Comparison of ENCODE assay signal across 14 cellular contexts in the genomic region with DNA sequence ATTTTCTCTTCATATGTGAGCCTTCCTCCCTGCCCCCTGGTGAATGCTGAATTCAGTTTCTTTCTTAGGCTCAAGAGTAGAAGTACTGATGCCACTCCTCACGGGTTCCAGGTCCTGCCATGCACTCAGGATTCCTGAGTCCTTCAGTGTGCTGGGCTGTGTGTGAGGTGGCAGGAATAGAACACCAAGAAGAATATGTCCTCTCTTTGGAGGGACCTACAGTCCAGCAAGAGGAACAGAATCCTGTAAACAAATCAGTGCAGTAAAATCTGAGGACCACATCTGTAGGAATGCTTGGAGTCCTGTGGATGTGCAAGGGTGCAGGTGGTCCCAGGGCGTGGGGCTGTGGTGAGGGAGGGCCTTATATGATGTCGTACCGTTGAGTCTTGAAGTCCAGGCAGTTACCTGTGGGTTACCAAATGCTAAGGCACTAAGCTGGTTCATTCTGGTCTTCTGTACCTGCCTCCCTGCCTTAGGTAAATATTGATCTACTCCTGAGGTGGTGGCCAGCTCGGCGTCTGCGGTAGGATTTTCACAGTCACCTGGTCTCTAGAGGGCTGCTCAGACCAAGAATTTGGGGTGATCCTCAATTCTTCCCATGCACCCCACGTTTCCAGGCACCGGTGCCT. TPM values are rescaled to one million over a fixed set of nuclear protein-coding genes. Genes with fewer than 3 reads are reported as not detected.
DNase-seq lines count a peak whose midpoint lies in the region; ATAC-seq and TF ChIP-seq lines count a peak whose summit lies in the region.
"Had no signal": no experiment of that assay in that cellular context is flagged by ENCODE, and none has a peak within 500 bp of the region (broad histone marks: within the 10 kb centered on the region; RNA-seq: fewer than 3 reads in every experiment).

No MANE protein-coding gene starts in this region.

- peaks cover 18% of the 10 kb centered on the region for H3K36me3 Mint-ChIP-seq in MCF 10A (ENCODE audit: insufficient read depth, unreplicated experiment)
- H3K36me3 Mint-ChIP-seq in stimulated activated effector memory CD8-positive, alpha-beta T cell treated with anti-CD3 and anti-CD28 coated beads, Interleukin-12 subunit alpha, Interleukin-12 subunit beta, amount 100 ng/mL, for 72 hours = no peaks in the 10 kb centered on the region
- H3K36me3 Mint-ChIP-seq: natural killer cell treated with Interleukin-12 subunit alpha and Interleukin-12 subunit beta and Interleukin-15 and Interleukin-18, amount 100 ng/mL, for 72 hours; stimulated activated naive B cell treated with anti-CD40 and anti-IgM and Interleukin-4, amounts not matched to agents 10 μg/mL and 1 μg/mL and 100 μg/mL, for 72 hours had no signal

- no peak overlapping the region for H3K4me3 Mint-ChIP-seq in MCF 10A (ENCODE audit: unreplicated experiment)
- no peak overlapping the region for H3K4me3 Mint-ChIP-seq in stimulated activated effector memory CD8-positive, alpha-beta T cell treated with anti-CD3 and anti-CD28 coated beads, Interleukin-12 subunit alpha, Interleukin-12 subunit beta, amount 100 ng/mL, for 72 hours
- H3K4me3 Mint-ChIP-seq: dendritic cell treated with granulocyte-macrophage colony-stimulating factor and Interleukin-4, amounts not matched to agents 40 ng/mL and 50 ng/mL, for 4 days; natural killer cell treated with Interleukin-12 subunit alpha and Interleukin-12 subunit beta and Interleukin-15 and Interleukin-18, amount 100 ng/mL, for 72 hours; stimulated activated naive B cell treated with anti-CD40 and anti-IgM and Interleukin-4, amounts not matched to agents 10 μg/mL and 1 μg/mL and 100 μg/mL, for 72 hours had no signal

- H3K27ac Mint-ChIP-seq in MCF 10A (ENCODE audit: low read depth, unreplicated experiment) = peak overlapping the region; percentile 69
- H3K27ac Mint-ChIP-seq in stimulated activated effector memory CD8-positive, alpha-beta T cell treated with anti-CD3 and anti-CD28 coated beads, Interleukin-12 subunit alpha, Interleukin-12 subunit beta, amount 100 ng/mL, for 72 hours = no peak overlapping the region
- H3K27ac Mint-ChIP-seq: dendritic cell treated with granulocyte-macrophage colony-stimulating factor and Interleukin-4, amounts not matched to agents 40 ng/mL and 50 ng/mL, for 4 days; natural killer cell treated with Interleukin-12 subunit alpha and Interleukin-12 subunit beta and Interleukin-15 and Interleukin-18, amount 100 ng/mL, for 72 hours; stimulated activated naive B cell treated with anti-CD40 and anti-IgM and Interleukin-4, amounts not matched to agents 10 μg/mL and 1 μg/mL and 100 μg/mL, for 72 hours had no signal

- no peak for TF ChIP-seq CTCF in MCF 10A (IDR thresholded peaks at IDR 0.05; ENCODE audit: unreplicated experiment)
- TF ChIP-seq CTCF in breast epithelium (IDR thresholded peaks at IDR 0.05) = no peak
- TF ChIP-seq CTCF in coronary artery (IDR thresholded peaks at IDR 0.05) = no peak

- H3K4me1 ChIP-seq in breast epithelium (peaks cover 0 to 2% of the 10 kb centered on the region in 2 donors), muscle layer of colon (ENCODE audit: insufficient read depth, low read length) (peaks cover 50% of the 10 kb centered on the region)

- peaks cover 20% of the 10 kb centered on the region for H3K4me1 Mint-ChIP-seq in MCF 10A (ENCODE audit: insufficient read depth, unreplicated experiment)
- H3K4me1 Mint-ChIP-seq in stimulated activated effector memory CD8-positive, alpha-beta T cell treated with anti-CD3 and anti-CD28 coated beads, Interleukin-12 subunit alpha, Interleukin-12 subunit beta, amount 100 ng/mL, for 72 hours = no peaks in the 10 kb centered on the region

- intact Hi-C loops in MCF 10A (cut with micrococcal nuclease) = no loop called here
- intact Hi-C loops in breast epithelium (cut with DNase I; ENCODE audit: low total_unique reads) = no loop called here

- POLR2A ChIA-PET in MCF 10A (lab: Yijun Ruan, JAX) = no interaction called here

- peak overlapping the region in 1 of 2 donors; percentile 64 for H3K27ac ChIP-seq in breast epithelium
- peak overlapping the region; percentile 67 to 92 for H3K27ac ChIP-seq in coronary artery
- H3K27ac ChIP-seq in muscle layer of colon (ENCODE audit: low read depth, low read length) = peak overlapping the region; percentile 38

- no peak overlapping the region for H3K9ac ChIP-seq in muscle layer of colon (ENCODE audit: low read length)

- CTCF ChIA-PET in MCF 10A (lab: Yijun Ruan, JAX) = no interaction called here

- H3K27me3 Mint-ChIP-seq in MCF 10A (ENCODE audit: insufficient read depth, unreplicated experiment) = no peaks in the 10 kb centered on the region

- DNase-seq in MCF 10A (ENCODE audit: unreplicated experiment) (no peak), breast epithelium (ENCODE audit: low spot score in 2 of 2) (no peak), coronary artery (ENCODE audit: low spot score) (no peak), ureter (ENCODE audit: low spot score) (peak; percentile 42), SKM-1 (lab: John Stamatoyannopoulos, UW; ENCODE audit: unreplicated experiment) (no peak), SW480 (ENCODE audit: low spot score) (no peak)
- no peak for DNase-seq in stimulated activated effector memory CD8-positive, alpha-beta T cell treated with anti-CD3 and anti-CD28 coated beads, Interleukin-12 subunit alpha, Interleukin-12 subunit beta, amount 100 ng/mL, for 72 hours (ENCODE audit: low spot score in 2 of 2)
- DNase-seq: activated naive CD4-positive, alpha-beta T cell treated with anti-CD3 and anti-CD28 coated beads, Interleukin-2, amount 50 U/mL, for 16 hours; EL; NK-92 treated with Interleukin-12 subunit alpha and Interleukin-12 subunit beta, amount 100 ng/mL, for 24 hours; stimulated activated naive B cell treated with anti-CD40 and anti-IgM and Interleukin-4, amounts not matched to agents 10 μg/mL and 1 μg/mL and 100 μg/mL, for 72 hours had no signal

- no peak for TF ChIP-seq POLR2A in breast epithelium (IDR thresholded peaks at IDR 0.05)

- H3K9me3 Mint-ChIP-seq in MCF 10A (ENCODE audit: unreplicated experiment) = no peaks in the 10 kb centered on the region
- no peaks in the 10 kb centered on the region for H3K9me3 Mint-ChIP-seq in stimulated activated effector memory CD8-positive, alpha-beta T cell treated with anti-CD3 and anti-CD28 coated beads, Interleukin-12 subunit alpha, Interleukin-12 subunit beta, amount 100 ng/mL, for 72 hours
- H3K9me3 Mint-ChIP-seq: dendritic cell treated with granulocyte-macrophage colony-stimulating factor and Interleukin-4, amounts not matched to agents 40 ng/mL and 50 ng/mL, for 4 days; natural killer cell treated with Interleukin-12 subunit alpha and Interleukin-12 subunit beta and Interleukin-15 and Interleukin-18, amount 100 ng/mL, for 72 hours; stimulated activated naive B cell treated with anti-CD40 and anti-IgM and Interleukin-4, amounts not matched to agents 10 μg/mL and 1 μg/mL and 100 μg/mL, for 72 hours had no signal

- H3K27me3 ChIP-seq in breast epithelium (no peaks in the 10 kb centered on the region), muscle layer of colon (ENCODE audit: control insufficient read depth in 1 of 2, insufficient read depth in 2 of 2, low read length in 2 of 2) (no peaks in the 10 kb centered on the region)

- H3K4me3 ChIP-seq in breast epithelium (no peak overlapping the region), coronary artery (peak overlapping the region; percentile 32), muscle layer of colon (ENCODE audit: low read depth in 1 of 2, low read length in 2 of 2) (no peak overlapping the region)

- H3K9me3 ChIP-seq in breast epithelium (no peaks in the 10 kb centered on the region), muscle layer of colon (ENCODE audit: low read length) (no peaks in the 10 kb centered on the region)

- no peak for ATAC-seq in stimulated activated effector memory CD8-positive, alpha-beta T cell treated with anti-CD3 and anti-CD28 coated beads, Interleukin-12 subunit alpha, Interleukin-12 subunit beta, amount 100 ng/mL, for 72 hours
- ATAC-seq: natural killer cell treated with Interleukin-12 subunit alpha and Interleukin-12 subunit beta and Interleukin-15 and Interleukin-18, amount 100 ng/mL, for 72 hours; stimulated activated naive B cell treated with anti-CD40 and anti-IgM and Interleukin-4, amounts not matched to agents 10 μg/mL and 1 μg/mL and 100 μg/mL, for 72 hours had no signal

- no TSS peak for BruUV-seq in MCF 10A (replicated peaks; lab: Mats Ljungman, UMichigan)

- H3K36me3 ChIP-seq in breast epithelium (no peaks in the 10 kb centered on the region), muscle layer of colon (ENCODE audit: insufficient read depth, low read length) (no peaks in the 10 kb centered on the region)

RNA-seq across cellular contexts. Expression of gene ASAP2, which starts 5.5 kb away (rescaled TPM):
- 80.8 and 89.5 TPM in 2 replicates for total RNA-seq in MCF 10A (2022)
- 10 to 100 TPM; 14.5 to 24.2 (median 21.0) TPM for total RNA-seq in breast epithelium
- 42.1 TPM for total RNA-seq in ureter
- total RNA-seq: natural killer cell treated with Interleukin-12 subunit alpha and Interleukin-12 subunit beta and Interleukin-15 and Interleukin-18, amount 100 ng/mL, for 72 hours had no signal
